3 cellular contexts compared by ENCODE assay signal in the genomic region with DNA sequence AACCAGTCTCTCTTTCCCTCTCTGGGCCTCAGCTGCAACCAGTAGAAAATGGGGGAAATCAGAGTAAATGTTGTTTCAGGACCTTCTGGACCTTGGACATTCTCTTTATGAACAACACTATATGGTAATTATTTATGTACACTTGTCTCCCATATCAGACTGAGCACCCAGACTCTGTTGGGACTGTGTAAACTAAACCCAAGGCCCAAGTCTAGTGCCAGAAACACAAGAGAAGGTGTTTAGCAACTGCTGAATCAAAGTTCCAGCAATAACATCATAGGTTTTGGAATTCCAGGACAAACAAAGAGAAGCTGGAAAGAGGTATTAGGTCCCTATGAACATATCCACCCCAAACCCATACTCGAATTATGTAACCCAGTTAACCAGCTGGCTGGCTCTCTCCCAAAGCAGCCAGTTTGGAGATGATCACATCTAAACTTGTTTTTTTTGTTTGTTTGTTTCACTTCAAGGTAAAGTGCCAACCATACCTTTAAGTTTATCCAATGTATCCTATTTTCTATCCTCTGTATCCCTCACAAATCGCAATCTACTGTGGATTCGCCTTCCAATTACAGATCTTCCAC.
TF ChIP-seq lines count a peak whose summit lies in the region.

No MANE protein-coding gene starts in this region.

TF ChIP-seq in A549, 52 proteins besides CTCF, POLR2A, EP300 and RAD21:
- TF ChIP-seq CHD2 (IDR thresholded peaks at IDR 0.05; ENCODE audit: low read length, partially characterized antibody) (no peak), MAX (IDR thresholded peaks at IDR 0.05) (no peak), CBX8 (IDR thresholded peaks at IDR 0.05) (no peak), PHF8 (IDR thresholded peaks at IDR 0.05; ENCODE audit: borderline replicate concordance, low read depth) (no peak), RARB (CRISPR knock-in tag; IDR thresholded peaks at IDR 0.05) (no peak), MAFK (IDR thresholded peaks at IDR 0.05; ENCODE audit: partially characterized antibody) (no peak), ESRRA (IDR thresholded peaks at IDR 0.05; ENCODE audit: borderline replicate concordance, low read length) (no peak), ZSCAN20 (CRISPR knock-in tag; IDR thresholded peaks at IDR 0.05) (no peak), NFE2L2 (conservative IDR thresholded peaks at IDR 0.05; ENCODE audit: low read length) (no peak), NPAS2 (CRISPR knock-in tag; IDR thresholded peaks at IDR 0.05; ENCODE audit: borderline replicate concordance) (no peak), ATOH8 (CRISPR knock-in tag; IDR thresholded peaks at IDR 0.05; ENCODE audit: low read depth) (no peak), USF2 (IDR thresholded peaks at IDR 0.05) (no peak), FOXS1 (CRISPR knock-in tag; IDR thresholded peaks at IDR 0.05) (no peak), CHD4 (IDR thresholded peaks at IDR 0.05; ENCODE audit: borderline replicate concordance) (no peak), SMC3 (IDR thresholded peaks at IDR 0.05) (no peak)

TF ChIP-seq in IMR-90, 13 proteins besides CTCF, POLR2A, EP300 and RAD21:
- no peak for TF ChIP-seq USF2 (IDR thresholded peaks at IDR 0.05; ENCODE audit: low read depth, low read length)
- no peak for TF ChIP-seq CHD1 (IDR thresholded peaks at IDR 0.05; ENCODE audit: low read depth, low read length)
- TF ChIP-seq RFX5 (IDR thresholded peaks at IDR 0.05; ENCODE audit: low read depth, low read length) = no peak
- TF ChIP-seq CEBPB (IDR thresholded peaks at IDR 0.05; ENCODE audit: low read depth, low read length) = no peak
- TF ChIP-seq RCOR1 (IDR thresholded peaks at IDR 0.05; ENCODE audit: insufficient replicate concordance, low read length) = no peak
- TF ChIP-seq MXI1 (IDR thresholded peaks at IDR 0.05; ENCODE audit: borderline replicate concordance, low read depth, low read length) = no peak
- TF ChIP-seq, protein P1, sequence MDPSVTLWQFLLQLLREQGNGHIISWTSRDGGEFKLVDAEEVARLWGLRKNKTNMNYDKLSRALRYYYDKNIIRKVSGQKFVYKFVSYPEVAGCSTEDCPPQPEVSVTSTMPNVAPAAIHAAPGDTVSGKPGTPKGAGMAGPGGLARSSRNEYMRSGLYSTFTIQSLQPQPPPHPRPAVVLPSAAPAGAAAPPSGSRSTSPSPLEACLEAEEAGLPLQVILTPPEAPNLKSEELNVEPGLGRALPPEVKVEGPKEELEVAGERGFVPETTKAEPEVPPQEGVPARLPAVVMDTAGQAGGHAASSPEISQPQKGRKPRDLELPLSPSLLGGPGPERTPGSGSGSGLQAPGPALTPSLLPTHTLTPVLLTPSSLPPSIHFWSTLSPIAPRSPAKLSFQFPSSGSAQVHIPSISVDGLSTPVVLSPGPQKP (IDR thresholded peaks at IDR 0.05; ENCODE audit: borderline replicate concordance, low read depth, low read length) = no peak

TF ChIP-seq in K562, 482 proteins besides CTCF, POLR2A, EP300 and RAD21:
- TF ChIP-seq THRB (CRISPR knock-in tag; conservative IDR thresholded peaks at IDR 0.05) = no peak
- no peak for TF ChIP-seq BCOR (IDR thresholded peaks at IDR 0.05)
- TF ChIP-seq HCFC1 (IDR thresholded peaks at IDR 0.05; ENCODE audit: low read depth, low read length) = no peak
- no peak for TF ChIP-seq FOXM1 (IDR thresholded peaks at IDR 0.05; ENCODE audit: low read depth)
- TF ChIP-seq FOXM1 (CRISPR knock-in tag; IDR thresholded peaks at IDR 0.05; ENCODE audit: low read depth) = no peak
- TF ChIP-seq, protein P2, sequence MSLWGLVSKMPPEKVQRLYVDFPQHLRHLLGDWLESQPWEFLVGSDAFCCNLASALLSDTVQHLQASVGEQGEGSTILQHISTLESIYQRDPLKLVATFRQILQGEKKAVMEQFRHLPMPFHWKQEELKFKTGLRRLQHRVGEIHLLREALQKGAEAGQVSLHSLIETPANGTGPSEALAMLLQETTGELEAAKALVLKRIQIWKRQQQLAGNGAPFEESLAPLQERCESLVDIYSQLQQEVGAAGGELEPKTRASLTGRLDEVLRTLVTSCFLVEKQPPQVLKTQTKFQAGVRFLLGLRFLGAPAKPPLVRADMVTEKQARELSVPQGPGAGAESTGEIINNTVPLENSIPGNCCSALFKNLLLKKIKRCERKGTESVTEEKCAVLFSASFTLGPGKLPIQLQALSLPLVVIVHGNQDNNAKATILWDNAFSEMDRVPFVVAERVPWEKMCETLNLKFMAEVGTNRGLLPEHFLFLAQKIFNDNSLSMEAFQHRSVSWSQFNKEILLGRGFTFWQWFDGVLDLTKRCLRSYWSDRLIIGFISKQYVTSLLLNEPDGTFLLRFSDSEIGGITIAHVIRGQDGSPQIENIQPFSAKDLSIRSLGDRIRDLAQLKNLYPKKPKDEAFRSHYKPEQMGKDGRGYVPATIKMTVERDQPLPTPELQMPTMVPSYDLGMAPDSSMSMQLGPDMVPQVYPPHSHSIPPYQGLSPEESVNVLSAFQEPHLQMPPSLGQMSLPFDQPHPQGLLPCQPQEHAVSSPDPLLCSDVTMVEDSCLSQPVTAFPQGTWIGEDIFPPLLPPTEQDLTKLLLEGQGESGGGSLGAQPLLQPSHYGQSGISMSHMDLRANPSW (CRISPR knock-in tag; IDR thresholded peaks at IDR 0.05) = no peak
